ENCODE assay signal across 14 cellular contexts in genomic region chr17:17985555-17985954, GRCh38. TPM values are rescaled to one million over a fixed set of nuclear protein-coding genes. Genes with fewer than 3 reads are reported as not detected.
DNase-seq lines count a peak whose midpoint lies in the region; ATAC-seq, FAIRE-seq and TF ChIP-seq lines count a peak whose summit lies in the region.
"Had no signal": no experiment of that assay in that cellular context is flagged by ENCODE, and none has a peak within 500 bp of the region (broad histone marks: within the 10 kb centered on the region; RNA-seq: fewer than 3 reads in every experiment).

No MANE protein-coding gene starts in this region.

- no peak overlapping the region for H2AK5ac ChIP-seq in H1 (ENCODE audit: low read depth, low read length)

- H3K4me1 ChIP-seq in mammary epithelial cell (ENCODE audit: insufficient read depth, low read length) (peaks cover 16% of the 10 kb centered on the region), H1 (replicated peaks in 1 of 4; ENCODE audit: control insufficient read depth in 3 of 4, insufficient read depth in 4 of 4, low read length in 3 of 4) (no peaks in the 10 kb centered on the region; a peak in 1 of 7 replicates), Caco-2 (peaks cover 10% of the 10 kb centered on the region), tibial nerve (no peaks in the 10 kb centered on the region)
- H3K4me1 ChIP-seq: esophagus muscularis mucosa had no signal

- POLR2A ChIA-PET in MCF 10A (lab: Yijun Ruan, JAX) (interaction anchor here (0.7 to 1.4 kb wide), 2 partner anchors 13 to 64 kb away, joined by 3 to 6 read pairs; partner anchors contain the start of genes DRC3 and TOM1L2), H1 (lab: Charles Lee; ENCODE audit: partially characterized antibody) (no interaction called here), Caco-2 (lab: Charles Lee) (no interaction called here)

- H3K36me3 Mint-ChIP-seq in MCF 10A (ENCODE audit: insufficient read depth, unreplicated experiment) = peaks cover 6% of the 10 kb centered on the region
- no peaks in the 10 kb centered on the region for H3K36me3 Mint-ChIP-seq in type B pancreatic cell
- no peaks in the 10 kb centered on the region for H3K36me3 Mint-ChIP-seq in Caco-2 (ENCODE audit: insufficient read depth, unreplicated experiment)
- H3K36me3 Mint-ChIP-seq: IgD-negative memory B cell had no signal

- WGBS in mammary epithelial cell (ENCODE audit: low coverage, missing lambda C conversion rate) = 97% methylated on average over 3 of the region's 3 CpGs
- 86% methylated on average over 3 of the region's 3 CpGs; no CpG with 5 or more reads in 1 of the 2 experiments for WGBS in H1 (ENCODE audit: extremely low coverage in 1 of 2, insufficient coverage in 1 of 2, insufficient read length in 1 of 2, insufficient replicate concordance in 2 of 2, low coverage in 1 of 2, low lambda C conversion rate in 2 of 2, missing lambda C conversion rate in 1 of 2), 2 experiments
- 67 to 76% methylated on average over 3 of the region's 3 CpGs for whole genome bisulfite sequencing in tibial nerve, 2 donors

- H4K20me1 ChIP-seq in mammary epithelial cell (ENCODE audit: insufficient read depth, low read length) (no peaks in the 10 kb centered on the region), H1 (replicated peaks in 1 of 2; ENCODE audit: control insufficient read depth in 1 of 2, insufficient read depth in 2 of 2, low read length in 2 of 2) (no peaks in the 10 kb centered on the region)

- peak; percentile 44 to 60 for TF ChIP-seq RAD21 in H1 (IDR thresholded peaks at IDR 0.05 in 1 of 2, conservative IDR thresholded peaks at IDR 0.05 in 1 of 2; ENCODE audit: low read depth in 2 of 2, low read length in 2 of 2)

- no peak overlapping the region for H3K27ac ChIP-seq in mammary epithelial cell (ENCODE audit: insufficient read depth, low read depth, low read length)
- H3K27ac ChIP-seq in H1 (ENCODE audit: low read depth, low read length) = no peak overlapping the region
- H3K27ac ChIP-seq in tibial nerve = no peak overlapping the region
- H3K27ac ChIP-seq: esophagus muscularis mucosa had no signal

- intact Hi-C loops in MCF 10A (cut with micrococcal nuclease) (no loop called here), mammary epithelial cell (cut with micrococcal nuclease) (loop anchor here (1.0 kb wide), 2 partner anchors 48 to 53 kb away; no protein-coding TSS in a partner anchor), Caco-2 (cut with micrococcal nuclease; ENCODE audit: unreplicated experiment) (loop anchor here (5.0 kb wide), 1 partner anchor 47 kb away; no protein-coding TSS in a partner anchor)

- H3K4me3 ChIP-seq in mammary epithelial cell (replicated peaks in 1 of 3; ENCODE audit: insufficient read depth in 1 of 3, low read depth in 2 of 3, low read length in 3 of 3) (no peak overlapping the region), H1 (ENCODE audit: extremely low read depth in 1 of 4, insufficient read depth in 2 of 4, low read depth in 3 of 4, low read length in 4 of 4) (no peak overlapping the region), Caco-2 (ENCODE audit: low read depth, low read length) (no peak overlapping the region), tibial nerve (no peak overlapping the region)
- H3K4me3 ChIP-seq: esophagus muscularis mucosa had no signal

- H3K56ac ChIP-seq in H1 (replicated peaks; ENCODE audit: insufficient read length, low read depth, low read length) = no peak overlapping the region

- no peak overlapping the region for H3K18ac ChIP-seq in H1 (ENCODE audit: extremely low read depth, low read length)

- in situ Hi-C loops in mammary epithelial cell (cut with MboI; ENCODE audit: low sequenced_read_pairs in 2 of 2) = no loop called here

- no peaks in the 10 kb centered on the region for H3K79me2 ChIP-seq in mammary epithelial cell (ENCODE audit: insufficient read depth, low read length)
- no peaks in the 10 kb centered on the region for H3K79me2 ChIP-seq in H1 (ENCODE audit: control insufficient read depth in 1 of 2, insufficient read depth in 2 of 2, low read length in 2 of 2)

- no peak for ATAC-seq in GM19328 (IDR thresholded peaks at IDR 0.05; ENCODE audit: unreplicated experiment)

- H3K23ac ChIP-seq in H1 (ENCODE audit: insufficient read length) = no peak overlapping the region

- no peak for FAIRE-seq in H1 (lab: Jason Lieb, UNC)

- TF ChIP-seq POLR2A in H1 (IDR thresholded peaks at IDR 0.05; ENCODE audit: control extremely low read depth in 1 of 2, low read depth in 2 of 2, low read length in 2 of 2) = no peak
- no peak for TF ChIP-seq POLR2A in tibial nerve (IDR thresholded peaks at IDR 0.05)

- H3K14ac ChIP-seq in H1 (ENCODE audit: insufficient read length) = no peak overlapping the region

- H3K23me2 ChIP-seq in H1 (ENCODE audit: low read depth, low read length) = no peaks in the 10 kb centered on the region

- CTCF ChIA-PET in MCF 10A (lab: Yijun Ruan, JAX) = interaction anchor here (1.2 kb wide), 2 partner anchors 13 to 48 kb away, joined by 3 to 5 read pairs; partner anchors contain the start of genes DRC3 and TOM1L2
- CTCF ChIA-PET in mammary epithelial cell (lab: Charles Lee; ENCODE audit: low non-redundant PET) = no interaction called here
- CTCF ChIA-PET in H1 (lab: Charles Lee; ENCODE audit: partially characterized antibody) = interaction anchor here (0.7 to 5.4 kb wide), 19 partner anchors 8 to 224 kb away, joined by 3 to 42 read pairs (median 6); no protein-coding TSS in a partner anchor
- CTCF ChIA-PET in Caco-2 (lab: Charles Lee) = interaction anchor here (0.8 to 1.2 kb wide), 2 partner anchors 58 to 66 kb away, joined by 3 to 4 read pairs; no protein-coding TSS in a partner anchor

- no peak overlapping the region for H3K4me3 Mint-ChIP-seq in MCF 10A (ENCODE audit: unreplicated experiment)
- no peak overlapping the region for H3K4me3 Mint-ChIP-seq in type B pancreatic cell
- no peak overlapping the region for H3K4me3 Mint-ChIP-seq in Caco-2 (ENCODE audit: unreplicated experiment)
- H3K4me3 Mint-ChIP-seq: IgD-negative memory B cell had no signal

- BruUV-seq in MCF 10A (replicated peaks; lab: Mats Ljungman, UMichigan) (no TSS peak), mammary epithelial cell (replicated peaks; lab: Mats Ljungman, UMichigan) (no TSS peak), Caco-2 (replicated peaks; lab: Mats Ljungman, UMichigan) (no TSS peak)

- H3K27me3 Mint-ChIP-seq in MCF 10A (ENCODE audit: insufficient read depth, unreplicated experiment) (no peaks in the 10 kb centered on the region), type B pancreatic cell (no peaks in the 10 kb centered on the region), Caco-2 (ENCODE audit: insufficient read depth, unreplicated experiment) (no peaks in the 10 kb centered on the region)
- H3K27me3 Mint-ChIP-seq: IgD-negative memory B cell had no signal

- H2BK15ac ChIP-seq in H1 (ENCODE audit: low read length) = no peak overlapping the region

- no peak overlapping the region for H2BK20ac ChIP-seq in H1 (ENCODE audit: low read length)

- H4K91ac ChIP-seq in H1 (replicated peaks; ENCODE audit: insufficient read length, low read length) = no peak overlapping the region

- H3K9me3 ChIP-seq in mammary epithelial cell (replicated peaks; ENCODE audit: insufficient read depth, low read length) (no peaks in the 10 kb centered on the region), H1 (ENCODE audit: insufficient read depth in 2 of 2, low read depth in 1 of 2, low read length in 1 of 2) (no peaks in the 10 kb centered on the region), Caco-2 (no peaks in the 10 kb centered on the region), tibial nerve (no peaks in the 10 kb centered on the region)
- H3K9me3 ChIP-seq: esophagus muscularis mucosa had no signal

- TF ChIP-seq CTCF in MCF 10A (IDR thresholded peaks at IDR 0.05; ENCODE audit: unreplicated experiment) (peak; percentile 12), mammary epithelial cell (conservative IDR thresholded peaks at IDR 0.05 in 1 of 2, IDR thresholded peaks at IDR 0.05 in 1 of 2; ENCODE audit: extremely low read depth in 1 of 2, insufficient read depth in 1 of 2, low read depth in 1 of 2, low read length in 2 of 2) (peak in 1 of 2 donors; percentile 39), H1 (IDR thresholded peaks at IDR 0.05; ENCODE audit: control extremely low read depth in 1 of 3, insufficient read depth in 1 of 3, low read depth in 1 of 3, low read length in 3 of 3) (peak; percentile 39 to 53 (median 51)), type B pancreatic cell (conservative IDR thresholded peaks at IDR 0.05) (peak; percentile 34), Caco-2 (IDR thresholded peaks at IDR 0.05; ENCODE audit: insufficient read depth in 1 of 2, low read depth in 1 of 2, low read length in 1 of 2, severe bottlenecking in 1 of 2, unreplicated experiment in 1 of 2) (peak in 1 of 2 experiments; percentile 15), tibial nerve (IDR thresholded peaks at IDR 0.05) (no peak)

- DNase-seq in MCF 10A (ENCODE audit: unreplicated experiment) (no peak), mammary epithelial cell (no peak), NCI-H1694 treated with DMSO at 0.1 percent for 48 hours (lab: John Stamatoyannopoulos, UW) (peak; percentile 44), H1 (ENCODE audit: low read depth in 1 of 2, low spot score in 2 of 2) (no peak), type B pancreatic cell (ENCODE audit: extremely low spot score, unreplicated experiment) (no peak), Caco-2 (no peak), tibial nerve (ENCODE audit: low spot score in 2 of 2) (no peak)
- DNase-seq: activated CD8-positive, alpha-beta memory T cell treated with anti-CD3 and anti-CD28 coated beads, Interleukin-2, amount 50 U/mL, for 4 hours; aorta; kidney glomerular epithelial cell; stimulated activated CD4-positive, alpha-beta T cell treated with anti-CD3 and anti-CD28 coated beads, Interleukin-4, amount 100 ng/mL, for 24 hours had no signal

- H2AFZ ChIP-seq in mammary epithelial cell (ENCODE audit: low read depth, low read length) = no peak overlapping the region
- no peak overlapping the region for H2AFZ ChIP-seq in H1 (ENCODE audit: low read length)

- H3K27ac Mint-ChIP-seq in MCF 10A (ENCODE audit: low read depth, unreplicated experiment) (no peak overlapping the region), type B pancreatic cell (no peak overlapping the region), Caco-2 (ENCODE audit: unreplicated experiment) (no peak overlapping the region)

- peak overlapping the region; percentile 76; the same call in 1 of the 2 replicates for H4K8ac ChIP-seq in H1 (ENCODE audit: extremely low read depth, insufficient read depth, low read length)

- H2BK12ac ChIP-seq in H1 (ENCODE audit: low read depth, low read length) = no peak overlapping the region

- H3K36me3 ChIP-seq in mammary epithelial cell (ENCODE audit: insufficient read depth, low read length) (no peaks in the 10 kb centered on the region), H1 (ENCODE audit: control insufficient read depth in 2 of 4, insufficient read depth in 4 of 4, low read length in 3 of 4) (no peaks in the 10 kb centered on the region), Caco-2 (ENCODE audit: control insufficient read depth, insufficient read depth, low read length) (no peaks in the 10 kb centered on the region), tibial nerve (peaks cover 0 to 25% (median 0%) of the 10 kb centered on the region in 3 donors)

- H3K79me1 ChIP-seq in H1 (ENCODE audit: low read depth, low read length) = no peaks in the 10 kb centered on the region

- no peak overlapping the region for H3K9ac ChIP-seq in mammary epithelial cell (ENCODE audit: insufficient read depth, low read length)
- H3K9ac ChIP-seq in H1 (replicated peaks in 1 of 4; ENCODE audit: extremely low read depth in 1 of 4, low read depth in 3 of 4, low read length in 3 of 4) = no peak overlapping the region

- no peak overlapping the region for H2BK120ac ChIP-seq in H1 (replicated peaks; ENCODE audit: low read depth, low read length)

- H3K4ac ChIP-seq in H1 (replicated peaks; ENCODE audit: insufficient read length, low read depth, low read length) = peak overlapping the region; percentile 53

- no peak overlapping the region for H3K4me2 ChIP-seq in mammary epithelial cell (ENCODE audit: insufficient read depth, low read depth, low read length)
- H3K4me2 ChIP-seq in H1 (ENCODE audit: insufficient read depth in 1 of 2, low read depth in 2 of 2, low read length in 2 of 2) = no peak overlapping the region

- H3K9me3 Mint-ChIP-seq in MCF 10A (ENCODE audit: unreplicated experiment) = no peaks in the 10 kb centered on the region
- H3K9me3 Mint-ChIP-seq in type B pancreatic cell = no peaks in the 10 kb centered on the region
- no peaks in the 10 kb centered on the region for H3K9me3 Mint-ChIP-seq in Caco-2 (ENCODE audit: unreplicated experiment)
- H3K9me3 Mint-ChIP-seq: IgD-negative memory B cell had no signal

- dilution Hi-C loops in mammary epithelial cell (cut with HindIII; ENCODE audit: low sequenced_read_pairs) = loop anchor here (5.0 kb wide), 2 partner anchors 42 to 93 kb away; no protein-coding TSS in a partner anchor

- H3K4me1 Mint-ChIP-seq in MCF 10A (ENCODE audit: insufficient read depth, unreplicated experiment) (peaks cover 13% of the 10 kb centered on the region), type B pancreatic cell (ENCODE audit: unreplicated experiment) (peaks cover 4% of the 10 kb centered on the region), Caco-2 (ENCODE audit: low read depth, unreplicated experiment) (peaks cover 5% of the 10 kb centered on the region)

- H2BK5ac ChIP-seq in H1 (ENCODE audit: low read depth, low read length) = no peak overlapping the region

- H3K27me3 ChIP-seq in mammary epithelial cell (ENCODE audit: insufficient read depth, low read length) (no peaks in the 10 kb centered on the region), H1 (replicated peaks in 1 of 4; ENCODE audit: control insufficient read depth in 3 of 4, extremely low read depth in 1 of 4, insufficient read depth in 3 of 4, low read length in 3 of 4) (no peaks in the 10 kb centered on the region; a peak in 1 of 7 replicates), Caco-2 (replicated peaks; ENCODE audit: control insufficient read depth, insufficient read depth, low read length) (no peaks in the 10 kb centered on the region), tibial nerve (no peaks in the 10 kb centered on the region)
- H3K27me3 ChIP-seq: esophagus muscularis mucosa had no signal

- TF ChIP-seq EP300 in H1 (IDR thresholded peaks at IDR 0.05; ENCODE audit: borderline replicate concordance in 1 of 2, low read depth in 2 of 2, low read length in 2 of 2) (no peak), tibial nerve (IDR thresholded peaks at IDR 0.05) (no peak)

- no peak overlapping the region for H4K5ac ChIP-seq in H1 (ENCODE audit: insufficient read length, low read depth, low read length)

RNA-seq across cellular contexts. Expression of gene DRC3, which starts 12.9 kb away (rescaled TPM):
- total RNA-seq in MCF 10A (2022) (2.3 and 3.1 TPM in 2 replicates), mammary epithelial cell (1 to 10 TPM in 1 of 2 donors, under 1 TPM in 1; 0.85 to 1.0 TPM), type B pancreatic cell (ENCODE audit: low replicate concordance) (3.4 and 8.9 TPM in 2 replicates), Caco-2 (2022) (1.6 and 2.1 TPM in 2 replicates), tibial nerve (1 to 10 TPM; 4.3 to 8.6 (median 6.0) TPM)
- polyA plus RNA-seq in mammary epithelial cell (0.67 TPM), H1 (2011; rRNA removed) (0.22 and 0.59 TPM in 2 replicates)
- polyA minus RNA-seq in mammary epithelial cell = not detected
- not detected in 2 replicates for total RNA-seq in H1 (2021; fragmentation: NEBNext Ultra II Directional; extraction: Animal tissue kit (Norgen Biotek cat#: 25700))
- 0.21 TPM for polyA plus RNA-seq in H1 (2011; cell fraction: cytosol; rRNA removed)
- polyA plus RNA-seq in H1 (2011; cell fraction: nucleus; rRNA removed) = 0.33 TPM
- 1.9 to 2.8 TPM (median 2.5 TPM) in 4 replicates for polyA plus RNA-seq in H1 (2012, experiment 1 of 2)
- polyA plus RNA-seq in H1 (2012, experiment 2 of 2) = 0.42 TPM
- under 0.01 TPM for polyA plus RNA-seq in H1 (2013, experiment 1 of 2)
- polyA plus RNA-seq in H1 (2013, experiment 2 of 2) = 0.09 TPM
- 0.10 and 0.73 TPM in 2 replicates for polyA minus RNA-seq in H1 (2011; rRNA and poly(A)+ RNA removed)
- not detected for polyA minus RNA-seq in H1 (2011; cell fraction: cytosol; rRNA and poly(A)+ RNA removed)
- 0.20 TPM for polyA minus RNA-seq in H1 (2011; cell fraction: nucleus; rRNA and poly(A)+ RNA removed)

RNA-seq across cellular contexts. Expression of gene TOM1L2, which starts 13.4 kb away (rescaled TPM):
- total RNA-seq in MCF 10A (2022) = 34.2 and 44.3 TPM in 2 replicates
- 10 to 100 TPM; 42.8 to 71.1 TPM for total RNA-seq in mammary epithelial cell
- 47.1 TPM for polyA plus RNA-seq in mammary epithelial cell
- polyA minus RNA-seq in mammary epithelial cell = 168 TPM
- total RNA-seq in H1 (2021; fragmentation: NEBNext Ultra II Directional; extraction: Animal tissue kit (Norgen Biotek cat#: 25700)) = 3.3 and 3.4 TPM in 2 replicates
- polyA plus RNA-seq in H1 (2011; rRNA removed) = 2.0 and 4.2 TPM in 2 replicates
- 2.8 TPM for polyA plus RNA-seq in H1 (2011; cell fraction: cytosol; rRNA removed)
- polyA plus RNA-seq in H1 (2011; cell fraction: nucleus; rRNA removed) = 5.6 TPM
- 2.4 to 3.2 TPM (median 2.7 TPM) in 4 replicates for polyA plus RNA-seq in H1 (2012, experiment 1 of 2)
- polyA plus RNA-seq in H1 (2012, experiment 2 of 2) = 3.4 TPM
- polyA plus RNA-seq in H1 (2013, experiment 1 of 2) = 4.5 TPM
- 4.3 TPM for polyA plus RNA-seq in H1 (2013, experiment 2 of 2)
- polyA minus RNA-seq in H1 (2011; rRNA and poly(A)+ RNA removed) = 3.0 and 4.6 TPM in 2 replicates
- 1.7 TPM for polyA minus RNA-seq in H1 (2011; cell fraction: cytosol; rRNA and poly(A)+ RNA removed)
- polyA minus RNA-seq in H1 (2011; cell fraction: nucleus; rRNA and poly(A)+ RNA removed) = 5.1 TPM
- 62.5 and 107 TPM in 2 replicates for total RNA-seq in type B pancreatic cell (ENCODE audit: low replicate concordance)
- 35.5 and 43.3 TPM in 2 replicates for total RNA-seq in Caco-2 (2022)
- total RNA-seq in tibial nerve = 100 to 1,000 TPM in 1 of 4 donors, 10 to 100 TPM in 3; 83.4 to 109 (median 96.8) TPM

RNA-seq across cellular contexts. Expression of gene ATPAF2, which starts 53.4 kb away (rescaled TPM):
- total RNA-seq in MCF 10A (2022) = 12.4 and 18.6 TPM in 2 replicates
- total RNA-seq in mammary epithelial cell = 10 to 100 TPM; 17.0 to 23.5 TPM
- 19.0 TPM for polyA plus RNA-seq in mammary epithelial cell
- 10.4 TPM for polyA minus RNA-seq in mammary epithelial cell
- 22.9 and 23.3 TPM in 2 replicates for total RNA-seq in H1 (2021; fragmentation: NEBNext Ultra II Directional; extraction: Animal tissue kit (Norgen Biotek cat#: 25700))
- 19.6 and 28.3 TPM in 2 replicates for polyA plus RNA-seq in H1 (2011; rRNA removed)
- 19.4 TPM for polyA plus RNA-seq in H1 (2011; cell fraction: cytosol; rRNA removed)
- 37.4 TPM for polyA plus RNA-seq in H1 (2011; cell fraction: nucleus; rRNA removed)
- polyA plus RNA-seq in H1 (2012, experiment 1 of 2) = 11.7 to 18.7 TPM (median 17.3 TPM) in 4 replicates
- 40.0 TPM for polyA plus RNA-seq in H1 (2012, experiment 2 of 2)
- 13.9 TPM for polyA plus RNA-seq in H1 (2013, experiment 1 of 2)
- 14.8 TPM for polyA plus RNA-seq in H1 (2013, experiment 2 of 2)
- polyA minus RNA-seq in H1 (2011; rRNA and poly(A)+ RNA removed) = 19.0 and 20.4 TPM in 2 replicates
- 14.2 TPM for polyA minus RNA-seq in H1 (2011; cell fraction: cytosol; rRNA and poly(A)+ RNA removed)
- polyA minus RNA-seq in H1 (2011; cell fraction: nucleus; rRNA and poly(A)+ RNA removed) = 18.3 TPM
- total RNA-seq in type B pancreatic cell (ENCODE audit: low replicate concordance) = 22.8 and 28.9 TPM in 2 replicates
- 37.9 and 40.3 TPM in 2 replicates for total RNA-seq in Caco-2 (2022)
- 10 to 100 TPM; 24.0 to 43.7 (median 35.5) TPM for total RNA-seq in tibial nerve

RNA-seq across cellular contexts. Expression of gene GID4, which starts 53.7 kb away (rescaled TPM):
- total RNA-seq in MCF 10A (2022) (9.8 and 11.0 TPM in 2 replicates), mammary epithelial cell (10 to 100 TPM; 11.2 to 16.4 TPM), type B pancreatic cell (ENCODE audit: low replicate concordance) (10.6 and 13.2 TPM in 2 replicates), Caco-2 (2022) (12.7 and 14.0 TPM in 2 replicates), tibial nerve (10 to 100 TPM; 13.2 to 19.4 (median 16.0) TPM)
- polyA plus RNA-seq in mammary epithelial cell (8.5 TPM), H1 (2011; rRNA removed) (5.4 and 5.6 TPM in 2 replicates)
- 11.2 TPM for polyA minus RNA-seq in mammary epithelial cell
- 15.0 and 15.2 TPM in 2 replicates for total RNA-seq in H1 (2021; fragmentation: NEBNext Ultra II Directional; extraction: Animal tissue kit (Norgen Biotek cat#: 25700))
- polyA plus RNA-seq in H1 (2011; cell fraction: cytosol; rRNA removed) = 6.2 TPM
- 6.3 TPM for polyA plus RNA-seq in H1 (2011; cell fraction: nucleus; rRNA removed)
- polyA plus RNA-seq in H1 (2012, experiment 1 of 2) = 7.2 to 9.3 TPM (median 8.4 TPM) in 4 replicates
- 4.6 TPM for polyA plus RNA-seq in H1 (2012, experiment 2 of 2)
- 5.7 TPM for polyA plus RNA-seq in H1 (2013, experiment 1 of 2)
- 6.2 TPM for polyA plus RNA-seq in H1 (2013, experiment 2 of 2)
- polyA minus RNA-seq in H1 (2011; rRNA and poly(A)+ RNA removed) = 15.1 and 24.7 TPM in 2 replicates
- 9.4 TPM for polyA minus RNA-seq in H1 (2011; cell fraction: cytosol; rRNA and poly(A)+ RNA removed)
- polyA minus RNA-seq in H1 (2011; cell fraction: nucleus; rRNA and poly(A)+ RNA removed) = 13.3 TPM

Comparison
In these comparisons a context has a peak if more than half of its experiments do, and no peak if none do; other contexts are left out.
1. CTCF ChIP-seq: peak in MCF 10A (single experiment), H1 (3 of 3) and type B pancreatic cell (single experiment); none in tibial nerve (0 of 5).